Comparison of ENCODE assay signal across 9 cellular contexts in the genomic region with DNA sequence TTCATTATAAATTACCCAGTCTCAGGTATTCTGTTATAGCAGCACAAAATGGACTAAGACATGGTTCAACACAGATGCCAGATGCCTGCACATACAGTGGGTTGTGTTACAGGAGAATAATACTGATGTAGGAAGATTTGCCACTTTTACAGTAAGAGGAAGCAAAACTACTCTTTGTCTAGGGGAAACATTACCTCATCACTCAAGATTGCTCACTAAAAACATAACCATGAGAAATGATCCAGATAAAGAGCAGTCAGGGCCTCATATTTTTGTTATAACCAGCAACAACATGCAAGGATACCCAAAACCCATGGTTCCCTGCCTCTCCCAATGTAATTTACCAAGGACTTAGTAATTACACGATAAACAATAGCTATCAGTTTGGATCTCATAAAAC. TPM values are rescaled to one million over a fixed set of nuclear protein-coding genes. Genes with fewer than 3 reads are reported as not detected.
DNase-seq lines count a peak whose midpoint lies in the region; ATAC-seq and TF ChIP-seq lines count a peak whose summit lies in the region.
"Had no signal": no experiment of that assay in that cellular context is flagged by ENCODE, and none has a peak within 500 bp of the region (broad histone marks: within the 10 kb centered on the region; RNA-seq: fewer than 3 reads in every experiment).

No MANE protein-coding gene starts in this region.

- CTCF ChIA-PET in A673 (lab: Charles Lee) = no interaction called here

- no peaks in the 10 kb centered on the region for H3K36me3 ChIP-seq in A673 (ENCODE audit: insufficient read depth, low read length, poor library complexity, severe bottlenecking)

- in situ Hi-C loops in Caki2 (cut with HindIII; ENCODE audit: low pct_unique_long_range_greater_than_20kb, low sequenced_read_pairs) = no loop called here

- intact Hi-C loops in left ventricle myocardium superior (cut with micrococcal nuclease) (no loop called here), A673 (cut with micrococcal nuclease; ENCODE audit: unreplicated experiment) (no loop called here), head of caudate nucleus (cut with DNase I) (no loop called here)

- DNase-seq in Caki2 (ENCODE audit: low read depth) (peak; percentile 61), NCI-H2196 treated with DMSO at 0.1 percent for 48 hours (lab: John Stamatoyannopoulos, UW; ENCODE audit: unreplicated experiment) (peak; percentile 32), left ventricle myocardium superior (no peak), A673 (ENCODE audit: low spot score) (no peak), HuH-7 (ENCODE audit: low spot score) (no peak), head of caudate nucleus (no peak)
- no peak for DNase-seq in stimulated activated CD4-positive, alpha-beta T cell treated with anti-CD3 and anti-CD28 coated beads, Interleukin-4, amount 100 ng/mL, for 4 hours
- DNase-seq: Karpas-422 had no signal

- H3K27me3 ChIP-seq in A673 (replicated peaks; ENCODE audit: insufficient read depth, low read depth, low read length, poor library complexity) = no peaks in the 10 kb centered on the region

- no TSS peak for BruUV-seq in A673 (replicated peaks; lab: Mats Ljungman, UMichigan)

- peaks cover 29% of the 10 kb centered on the region for H3K4me1 ChIP-seq in A673 (ENCODE audit: insufficient read depth, low read length, poor library complexity, severe bottlenecking)

- no peak overlapping the region for H3K4me3 ChIP-seq in A673 (ENCODE audit: low read depth, low read length, poor library complexity, severe bottlenecking)

- no peak for TF ChIP-seq CTCF in A673 (conservative IDR thresholded peaks at IDR 0.05; ENCODE audit: low read depth, low read length)

- H3K27ac ChIP-seq in A673 (ENCODE audit: low read depth, low read length, poor library complexity, severe bottlenecking) = no peak overlapping the region

- ATAC-seq in GM21529 (IDR thresholded peaks at IDR 0.05; ENCODE audit: unreplicated experiment) (peak; percentile 83), left ventricle myocardium superior (peak; percentile 29)

- POLR2A ChIA-PET in A673 (lab: Charles Lee; ENCODE audit: low non-redundant PET) = no interaction called here

- H3K9me3 ChIP-seq in A673 (ENCODE audit: low read depth, low read length, poor library complexity, severe bottlenecking) = no peaks in the 10 kb centered on the region

RNA-seq across cellular contexts. Expression of a gene that starts 28.0 kb away (rescaled TPM):
- 186 and 226 TPM in 2 replicates for total RNA-seq in Caki2 (2014; rRNA removed; shearing (Covaris generic); ENCODE audit: low replicate concordance)
- total RNA-seq in left ventricle myocardium superior = 19.5 TPM
- 24.8 and 35.3 TPM in 2 replicates for total RNA-seq in A673 (2021)

Comparison
In these comparisons a context has a peak if more than half of its experiments do, and no peak if none do; other contexts are left out.
1. DNase-seq: peak in Caki2 (single experiment) and NCI-H2196 treated with DMSO at 0.1 percent for 48 hours (single experiment); none in left ventricle myocardium superior (single experiment), A673 (single experiment), HuH-7 (single experiment), stimulated activated CD4-positive, alpha-beta T cell treated with anti-CD3 and anti-CD28 coated beads, Interleukin-4, amount 100 ng/mL, for 4 hours (0 of 2) and head of caudate nucleus (0 of 42).